ENCODE assay signal across 18 cellular contexts in genomic region chr12:105459760-105460325, GRCh38.
"Had no signal": no experiment of that assay in that cellular context is flagged by ENCODE, and none has a peak within 500 bp of the region (broad histone marks: within the 10 kb centered on the region; RNA-seq: fewer than 3 reads in every experiment).

No MANE protein-coding gene starts in this region.

- H3K4me3 Mint-ChIP-seq: activated naive CD8-positive, alpha-beta T cell treated with anti-CD3 and anti-CD28 coated beads, Interleukin-2, amount 10 ng/mL, durations not matched to agents 7 days and 5 days; dendritic cell treated with granulocyte-macrophage colony-stimulating factor and Interleukin-4, amounts not matched to agents 40 ng/mL and 50 ng/mL, for 4 days; effector memory CD8-positive, alpha-beta T cell; naive thymus-derived CD4-positive, alpha-beta T cell; stimulated activated naive CD8-positive, alpha-beta T cell treated with anti-CD3 and anti-CD28 coated beads, Interleukin-15, amount 100 ng/mL, for 72 hours; T-helper 2 cell treated with Interferon-gamma antibody and Interleukin-4, amounts not matched to agents 5 μg/mL and 100 μg/mL, for 36 hours had no signal

- H3K27me3 Mint-ChIP-seq: dendritic cell treated with granulocyte-macrophage colony-stimulating factor and Interleukin-4, amounts not matched to agents 40 ng/mL and 50 ng/mL, for 4 days; stimulated activated naive CD8-positive, alpha-beta T cell treated with anti-CD3 and anti-CD28 coated beads, Interleukin-15, amount 100 ng/mL, for 72 hours had no signal

- ATAC-seq: effector memory CD8-positive, alpha-beta T cell; left colon; mucosa of descending colon; naive thymus-derived CD4-positive, alpha-beta T cell; stimulated activated naive CD8-positive, alpha-beta T cell treated with anti-CD3 and anti-CD28 coated beads, Interleukin-15, amount 100 ng/mL, for 72 hours had no signal

- H3K27ac Mint-ChIP-seq: activated naive CD8-positive, alpha-beta T cell treated with anti-CD3 and anti-CD28 coated beads, Interleukin-2, amount 10 ng/mL, durations not matched to agents 7 days and 5 days; dendritic cell treated with granulocyte-macrophage colony-stimulating factor and Interleukin-4, amounts not matched to agents 40 ng/mL and 50 ng/mL, for 4 days; effector memory CD8-positive, alpha-beta T cell; naive thymus-derived CD4-positive, alpha-beta T cell; stimulated activated naive CD8-positive, alpha-beta T cell treated with anti-CD3 and anti-CD28 coated beads, Interleukin-15, amount 100 ng/mL, for 72 hours; T-helper 2 cell treated with Interferon-gamma antibody and Interleukin-4, amounts not matched to agents 5 μg/mL and 100 μg/mL, for 36 hours had no signal

- DNase-seq: activated CD4-positive, alpha-beta T cell treated with anti-CD3 and anti-CD28 coated beads, Interleukin-2, amount 50 U/mL, for 1 hour; activated CD4-positive, CD25-positive, alpha-beta regulatory T cell; activated naive CD4-positive, alpha-beta T cell; activated naive CD8-positive, alpha-beta T cell treated with anti-CD3 and anti-CD28 coated beads, Interleukin-2, amount 10 ng/mL, durations not matched to agents 7 days and 5 days; activated T-cell treated with anti-CD3 and anti-CD28 coated beads for 4 hours; brain microvascular endothelial cell; cerebellar nuclear complex; effector memory CD8-positive, alpha-beta T cell; erythroblast; left colon; mammary epithelial cell; mucosa of descending colon; naive thymus-derived CD4-positive, alpha-beta T cell; stimulated activated naive CD8-positive, alpha-beta T cell treated with anti-CD3 and anti-CD28 coated beads, Interleukin-15, amount 100 ng/mL, for 72 hours had no signal

- H3K9me3 Mint-ChIP-seq: activated naive CD8-positive, alpha-beta T cell treated with anti-CD3 and anti-CD28 coated beads, Interleukin-2, amount 10 ng/mL, durations not matched to agents 7 days and 5 days; dendritic cell treated with granulocyte-macrophage colony-stimulating factor and Interleukin-4, amounts not matched to agents 40 ng/mL and 50 ng/mL, for 4 days; effector memory CD8-positive, alpha-beta T cell; stimulated activated naive CD8-positive, alpha-beta T cell treated with anti-CD3 and anti-CD28 coated beads, Interleukin-15, amount 100 ng/mL, for 72 hours; T-helper 2 cell treated with Interferon-gamma antibody and Interleukin-4, amounts not matched to agents 5 μg/mL and 100 μg/mL, for 36 hours had no signal

- H3K36me3 ChIP-seq: brain microvascular endothelial cell, neutrophil had no signal

- H3K36me3 Mint-ChIP-seq: activated naive CD8-positive, alpha-beta T cell treated with anti-CD3 and anti-CD28 coated beads, Interleukin-2, amount 10 ng/mL, durations not matched to agents 7 days and 5 days; naive thymus-derived CD4-positive, alpha-beta T cell had no signal

- H3K27ac ChIP-seq: brain microvascular endothelial cell, neutrophil had no signal

- H3K27me3 ChIP-seq: brain microvascular endothelial cell, neutrophil had no signal

- H3K4me3 ChIP-seq: mucosa of descending colon, smooth muscle cell had no signal

- H3K4me1 Mint-ChIP-seq: activated naive CD8-positive, alpha-beta T cell treated with anti-CD3 and anti-CD28 coated beads, Interleukin-2, amount 10 ng/mL, durations not matched to agents 7 days and 5 days; naive thymus-derived CD4-positive, alpha-beta T cell; stimulated activated naive CD8-positive, alpha-beta T cell treated with anti-CD3 and anti-CD28 coated beads, Interleukin-15, amount 100 ng/mL, for 72 hours had no signal

- H3K9me3 ChIP-seq: mucosa of descending colon, neutrophil had no signal
